16 cellular contexts compared by ENCODE assay signal in the genomic region with DNA sequence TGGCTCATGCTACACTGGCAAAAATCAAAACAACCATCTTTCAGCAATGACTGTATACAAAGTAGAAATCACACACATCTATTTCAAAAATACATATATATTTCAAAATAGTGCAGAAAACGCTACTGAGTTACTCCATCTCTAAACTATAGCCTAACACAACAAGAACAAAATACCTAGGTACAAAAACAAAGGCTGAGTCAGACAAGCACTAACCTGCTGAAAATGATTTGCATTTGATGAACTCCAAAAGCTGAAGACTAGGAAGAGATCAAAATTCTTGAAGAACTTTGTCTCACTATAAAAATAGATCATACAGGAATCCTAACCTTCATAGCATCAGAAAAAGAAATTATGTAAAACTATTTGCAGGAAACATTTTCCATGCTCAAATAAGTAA.
"Had no signal": no experiment of that assay in that cellular context is flagged by ENCODE, and none has a peak within 500 bp of the region (broad histone marks: within the 10 kb centered on the region; RNA-seq: fewer than 3 reads in every experiment).

No MANE protein-coding gene starts in this region.

- H3K9me3 Mint-ChIP-seq: neural crest cell, type B pancreatic cell had no signal

- H3K36me3 ChIP-seq: colonic mucosa, heart left ventricle, ovary, thyroid gland, vagina had no signal

- H3K4me3 ChIP-seq: colonic mucosa, heart left ventricle, mucosa of descending colon, ovary, thyroid gland, vagina had no signal

- H3K27ac ChIP-seq: colonic mucosa, heart left ventricle, ovary, thyroid gland, vagina had no signal

- H3K36me3 Mint-ChIP-seq: naive thymus-derived CD8-positive, alpha-beta T cell; type B pancreatic cell had no signal

- H3K4me3 Mint-ChIP-seq: naive thymus-derived CD8-positive, alpha-beta T cell; neural crest cell; type B pancreatic cell had no signal

- DNase-seq: colonic mucosa; dermis blood vessel endothelial cell; heart left ventricle; hippocampal formation; kidney glomerular epithelial cell; mucosa of descending colon; naive thymus-derived CD8-positive, alpha-beta T cell; ovary; right cardiac atrium; stimulated activated CD4-positive, alpha-beta T cell treated with anti-CD3 and anti-CD28 coated beads, Interleukin-2, amount 100 ng/mL, for 48 hours; stimulated activated naive CD4-positive, alpha-beta T cell treated with Interleukin-2 at 50 U/mL for 16 hours; thyroid gland had no signal

- H3K4me1 ChIP-seq: heart left ventricle, vagina had no signal

- H3K27me3 Mint-ChIP-seq: progenitor cell of endocrine pancreas had no signal

- H3K27ac Mint-ChIP-seq: naive thymus-derived CD8-positive, alpha-beta T cell; progenitor cell of endocrine pancreas; type B pancreatic cell had no signal

- H3K4me1 Mint-ChIP-seq: naive thymus-derived CD8-positive, alpha-beta T cell had no signal

- H3K9me3 ChIP-seq: colonic mucosa, heart left ventricle, mucosa of descending colon, ovary, thyroid gland, vagina had no signal

- H3K27me3 ChIP-seq: colonic mucosa, heart left ventricle, ovary, thyroid gland, vagina had no signal
